12 cellular contexts compared by ENCODE assay signal in the genomic region with DNA sequence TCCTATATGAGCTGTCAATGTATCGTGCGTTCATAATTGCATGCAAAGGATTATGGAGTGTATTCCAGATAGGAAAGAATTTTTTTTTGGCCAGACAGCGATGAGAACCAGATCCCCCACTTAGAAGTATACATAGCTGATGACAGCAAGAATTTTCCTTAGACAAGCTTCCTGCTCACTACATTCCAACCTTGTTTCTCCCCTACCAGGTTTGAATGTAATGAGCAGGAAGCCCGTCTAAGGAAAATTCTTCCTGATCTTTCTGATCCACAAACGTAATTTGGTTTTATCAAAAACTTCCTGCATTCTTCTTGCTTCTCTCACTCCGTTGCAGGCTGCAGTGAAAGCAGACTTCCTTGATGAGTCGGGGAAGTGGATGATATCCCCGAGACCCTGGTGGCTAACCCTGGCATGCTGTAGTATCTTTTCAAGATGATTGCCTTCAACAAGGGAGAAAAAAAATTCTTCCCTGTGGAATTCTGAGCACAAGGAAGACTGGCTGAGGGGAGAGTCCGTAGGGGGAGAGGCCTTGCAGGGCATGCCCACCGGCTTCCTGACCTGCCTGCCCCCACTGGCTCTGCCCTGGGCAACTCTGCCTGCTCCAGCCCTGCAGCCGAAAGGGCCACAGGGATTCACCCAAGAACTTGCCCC.
DNase-seq lines count a peak whose midpoint lies in the region; ATAC-seq lines count a peak whose summit lies in the region.
"Had no signal": no experiment of that assay in that cellular context is flagged by ENCODE, and none has a peak within 500 bp of the region (broad histone marks: within the 10 kb centered on the region; RNA-seq: fewer than 3 reads in every experiment).

No MANE protein-coding gene starts in this region.

- CTCF ChIA-PET in activated CD8-positive, alpha-beta memory T cell treated with anti-CD3 and anti-CD28 coated beads, Interleukin-2, amount 10 ng/mL, durations not matched to agents 7 days and 5 days (lab: Charles Lee): no interaction called here

- no peaks in the 10 kb centered on the region for H3K27me3 Mint-ChIP-seq in activated CD8-positive, alpha-beta memory T cell treated with anti-CD3 and anti-CD28 coated beads, Interleukin-2, amount 10 ng/mL, durations not matched to agents 7 days and 5 days

- ATAC-seq in activated CD8-positive, alpha-beta memory T cell treated with anti-CD3 and anti-CD28 coated beads, Interleukin-2, amount 10 ng/mL, durations not matched to agents 7 days and 5 days: no peak
- ATAC-seq: right cardiac atrium had no signal

- peak; percentile 40 for DNase-seq in H4 (ENCODE audit: low spot score)
- DNase-seq in amniotic epithelial cell (ENCODE audit: low read depth): peak; percentile 83
- peak; percentile 91 for DNase-seq in glomerular visceral epithelial cell (ENCODE audit: extremely low spot score)
- peak; percentile 24 for DNase-seq in stromal cell of bone marrow (ENCODE audit: low read depth)
- DNase-seq in putamen (ENCODE audit: low spot score): no peak
- DNase-seq in HCEC 1CT: no peak
- DNase-seq in activated CD8-positive, alpha-beta memory T cell treated with anti-CD3 and anti-CD28 coated beads, Interleukin-2, amount 10 ng/mL, durations not matched to agents 7 days and 5 days: no peak
- DNase-seq: activated CD4-positive, CD25-positive, alpha-beta regulatory T cell; KBM-7; NCI-H1694; NCI-H774; right cardiac atrium had no signal

- no peak overlapping the region for H3K27ac Mint-ChIP-seq in activated CD8-positive, alpha-beta memory T cell treated with anti-CD3 and anti-CD28 coated beads, Interleukin-2, amount 10 ng/mL, durations not matched to agents 7 days and 5 days

- H3K36me3 Mint-ChIP-seq in activated CD8-positive, alpha-beta memory T cell treated with anti-CD3 and anti-CD28 coated beads, Interleukin-2, amount 10 ng/mL, durations not matched to agents 7 days and 5 days: no peaks in the 10 kb centered on the region

- peaks cover 3% of the 10 kb centered on the region for H3K4me1 Mint-ChIP-seq in activated CD8-positive, alpha-beta memory T cell treated with anti-CD3 and anti-CD28 coated beads, Interleukin-2, amount 10 ng/mL, durations not matched to agents 7 days and 5 days

- no peaks in the 10 kb centered on the region for H3K9me3 Mint-ChIP-seq in activated CD8-positive, alpha-beta memory T cell treated with anti-CD3 and anti-CD28 coated beads, Interleukin-2, amount 10 ng/mL, durations not matched to agents 7 days and 5 days (ENCODE audit: low read depth)

- H3K4me3 Mint-ChIP-seq in activated CD8-positive, alpha-beta memory T cell treated with anti-CD3 and anti-CD28 coated beads, Interleukin-2, amount 10 ng/mL, durations not matched to agents 7 days and 5 days: no peak overlapping the region

Comparison
In these comparisons a context has a peak if more than half of its experiments do, and no peak if none do; other contexts are left out.
1. DNase-seq: peak in H4 (single experiment), amniotic epithelial cell (single experiment), glomerular visceral epithelial cell (single experiment) and stromal cell of bone marrow (single experiment); none in putamen (single experiment), HCEC 1CT (single experiment) and activated CD8-positive, alpha-beta memory T cell treated with anti-CD3 and anti-CD28 coated beads, Interleukin-2, amount 10 ng/mL, durations not matched to agents 7 days and 5 days (single experiment).